ENCODE assay signal across 18 cellular contexts in the genomic region with DNA sequence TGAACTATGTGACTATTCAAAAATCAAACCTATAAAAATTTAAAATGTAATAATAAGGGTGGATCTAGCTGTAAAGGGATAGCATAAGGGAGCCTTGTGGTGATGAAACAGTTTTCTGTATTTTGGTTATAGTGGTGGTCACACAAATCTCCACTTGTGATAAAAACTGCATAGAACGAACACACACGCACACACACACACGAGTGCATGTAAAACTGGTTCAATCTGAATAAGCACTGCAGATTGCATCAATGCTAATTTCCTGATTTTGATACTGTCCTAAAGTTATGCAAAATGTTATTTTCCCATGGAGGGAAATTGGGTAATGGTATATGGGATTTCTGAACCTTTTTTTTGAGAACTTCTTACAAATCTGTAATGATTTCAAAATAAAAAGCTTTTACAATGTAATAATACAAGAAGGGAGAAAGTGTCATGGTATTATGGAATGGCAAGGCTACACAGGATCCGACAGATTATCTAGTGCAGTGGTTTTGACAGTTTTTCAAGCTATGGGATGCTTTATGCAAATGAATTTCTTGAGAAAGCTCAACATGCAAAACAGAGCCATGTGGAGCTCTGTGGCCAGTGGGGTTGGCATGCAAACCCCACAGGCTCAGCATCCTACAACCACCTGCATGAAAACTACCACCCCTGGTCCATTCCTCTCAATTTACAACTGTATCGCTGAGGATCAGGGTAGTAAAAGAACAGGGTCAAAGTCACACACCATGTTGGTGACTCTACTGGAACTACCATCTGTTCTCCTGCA. TPM values are rescaled to one million over a fixed set of nuclear protein-coding genes. Genes with fewer than 3 reads are reported as not detected.
DNase-seq lines count a peak whose midpoint lies in the region; ATAC-seq and TF ChIP-seq lines count a peak whose summit lies in the region.
"Had no signal": no experiment of that assay in that cellular context is flagged by ENCODE, and none has a peak within 500 bp of the region (broad histone marks: within the 10 kb centered on the region; RNA-seq: fewer than 3 reads in every experiment).

No MANE protein-coding gene starts in this region.

- H3K4me3 Mint-ChIP-seq in central memory CD8-positive, alpha-beta T cell, result no peak overlapping the region
- H3K4me3 Mint-ChIP-seq: H9 had no signal

- H3K36me3 Mint-ChIP-seq in central memory CD8-positive, alpha-beta T cell (ENCODE audit: insufficient read depth), result peaks cover 13% of the 10 kb centered on the region

- no peaks in the 10 kb centered on the region for H3K27me3 Mint-ChIP-seq in central memory CD8-positive, alpha-beta T cell

- peak; percentile 49 for ATAC-seq in GM19397 (IDR thresholded peaks at IDR 0.05; ENCODE audit: unreplicated experiment)
- ATAC-seq in HG03175 (IDR thresholded peaks at IDR 0.05; ENCODE audit: unreplicated experiment), result peak; percentile 63
- no peak for ATAC-seq in central memory CD8-positive, alpha-beta T cell (replicated peaks; ENCODE audit: extremely low read depth, poor library complexity, severe bottlenecking)
- no peak for ATAC-seq in HG03095 (IDR thresholded peaks at IDR 0.05; ENCODE audit: unreplicated experiment)
- ATAC-seq in gastrocnemius medialis, result no peak
- ATAC-seq: left lung had no signal

- H3K9me3 Mint-ChIP-seq in central memory CD8-positive, alpha-beta T cell, result no peaks in the 10 kb centered on the region
- H3K9me3 Mint-ChIP-seq: H9 had no signal

- TF ChIP-seq POLR2A in gastrocnemius medialis (IDR thresholded peaks at IDR 0.05), result no peak

- H3K27ac Mint-ChIP-seq in central memory CD8-positive, alpha-beta T cell (ENCODE audit: low read depth), result peak overlapping the region; percentile 4
- H3K27ac Mint-ChIP-seq: H9 had no signal

- TF ChIP-seq CTCF in GM12865 (IDR thresholded peaks at IDR 0.05; ENCODE audit: insufficient read depth, low read depth, low read length, missing control alignments) (no peak), gastrocnemius medialis (IDR thresholded peaks at IDR 0.05 in 4 of 5, conservative IDR thresholded peaks at IDR 0.05 in 1 of 5) (no peak)

- in situ Hi-C loops in gastrocnemius medialis (cut with MboI; ENCODE audit: low sequenced_read_pairs in 4 of 4), result loop anchor here (5.0 to 25.0 kb wide), 8 partner anchors 113 to 318 kb away; a partner anchor contains a TSS

- intact Hi-C loops in gastrocnemius medialis (cut with DNase I; ENCODE audit: low total_unique reads), result no loop called here

- H3K36me3 ChIP-seq in gastrocnemius medialis, result peaks cover 0 to 75% of the 10 kb centered on the region in 2 donors

- no peaks in the 10 kb centered on the region for H3K4me1 ChIP-seq in gastrocnemius medialis
- H3K4me1 ChIP-seq: left lung had no signal

- DNase-seq in GM12865 (ENCODE audit: low read depth) (peak; percentile 35), LoVo (ENCODE audit: low spot score) (no peak), globus pallidus (ENCODE audit: low spot score) (no peak), gastrocnemius medialis (no peak)
- no peak for DNase-seq in central memory CD8-positive, alpha-beta T cell (ENCODE audit: low spot score in 2 of 2)
- DNase-seq: activated CD4-positive, alpha-beta T cell treated with anti-CD3 and anti-CD28 coated beads for 4 hours; cortex of kidney; H9; left lung; midbrain; NCI-H1436; NCI-H69; SHP77 had no signal

- no peak overlapping the region for H3K27ac ChIP-seq in gastrocnemius medialis
- H3K27ac ChIP-seq: left lung, thoracic aorta had no signal

- H3K27me3 ChIP-seq in gastrocnemius medialis, result no peaks in the 10 kb centered on the region
- H3K27me3 ChIP-seq: left lung had no signal

- no peaks in the 10 kb centered on the region for H3K9me3 ChIP-seq in gastrocnemius medialis
- H3K9me3 ChIP-seq: left lung, thoracic aorta had no signal

- H3K4me1 Mint-ChIP-seq in central memory CD8-positive, alpha-beta T cell, result no peaks in the 10 kb centered on the region

- H3K4me3 ChIP-seq in GM12865 (ENCODE audit: low read depth, low read length) (no peak overlapping the region), gastrocnemius medialis (no peak overlapping the region)
- H3K4me3 ChIP-seq: left lung, thoracic aorta had no signal

RNA-seq across cellular contexts. Expression of a gene that starts 18.9 kb away (rescaled TPM):
- total RNA-seq in gastrocnemius medialis, result 10 to 100 TPM; 21.5 to 39.8 (median 36.8) TPM

RNA-seq across cellular contexts. Expression of a gene that starts 18.9 kb away (rescaled TPM):
- total RNA-seq in gastrocnemius medialis, result 10 to 100 TPM in 3 of 4 donors, 1 to 10 TPM in 1; 8.4 to 13.8 (median 10.7) TPM

RNA-seq across cellular contexts. Expression of a gene that starts 44.2 kb away (rescaled TPM):
- 10 to 100 TPM; 45.5 to 69.7 (median 62.6) TPM for total RNA-seq in gastrocnemius medialis

RNA-seq across cellular contexts. Expression of a gene that starts 55.8 kb away (rescaled TPM):
- total RNA-seq in gastrocnemius medialis, result not detected
- total RNA-seq: Daoy, H9 had no signal

Comparison
In these comparisons a context has a peak if more than half of its experiments do, and no peak if none do; other contexts are left out.
1. ATAC-seq: peak in GM19397 (single experiment) and HG03175 (single experiment); none in central memory CD8-positive, alpha-beta T cell (single experiment), HG03095 (single experiment) and gastrocnemius medialis (0 of 2).